14 cellular contexts compared by ENCODE assay signal in genomic region chrX:88604433-88605221, GRCh38.
"Had no signal": no experiment of that assay in that cellular context is flagged by ENCODE, and none has a peak within 500 bp of the region (broad histone marks: within the 10 kb centered on the region; RNA-seq: fewer than 3 reads in every experiment).

No MANE protein-coding gene starts in this region.

- H3K27ac Mint-ChIP-seq: activated CD8-positive, alpha-beta memory T cell treated with anti-CD3 and anti-CD28 coated beads, Interleukin-2, amount 10 ng/mL, durations not matched to agents 7 days and 5 days; activated naive CD4-positive, alpha-beta T cell treated with anti-CD3 and anti-CD28 coated beads, Interleukin-2, amount 50 U/mL, for 72 hours; activated T-cell treated with anti-CD3 and anti-CD28 coated beads, Interleukin-2, amount 50 U/mL, for 24 hours had no signal

- H3K27me3 Mint-ChIP-seq: activated CD8-positive, alpha-beta memory T cell treated with anti-CD3 and anti-CD28 coated beads, Interleukin-2, amount 10 ng/mL, durations not matched to agents 7 days and 5 days; naive thymus-derived CD8-positive, alpha-beta T cell had no signal

- H3K4me1 ChIP-seq: breast epithelium, gastrocnemius medialis, heart right ventricle had no signal

- H3K27ac ChIP-seq: breast epithelium, gastrocnemius medialis, heart right ventricle had no signal

- H3K9me3 ChIP-seq: gastrocnemius medialis had no signal

- H3K4me1 Mint-ChIP-seq: activated CD8-positive, alpha-beta memory T cell treated with anti-CD3 and anti-CD28 coated beads, Interleukin-2, amount 10 ng/mL, durations not matched to agents 7 days and 5 days; naive thymus-derived CD8-positive, alpha-beta T cell had no signal

- FAIRE-seq: urothelium cell line had no signal

- H3K36me3 ChIP-seq: breast epithelium, gastrocnemius medialis, heart right ventricle had no signal

- H3K27me3 ChIP-seq: gastrocnemius medialis had no signal

- H3K36me3 Mint-ChIP-seq: activated CD8-positive, alpha-beta memory T cell treated with anti-CD3 and anti-CD28 coated beads, Interleukin-2, amount 10 ng/mL, durations not matched to agents 7 days and 5 days; naive thymus-derived CD8-positive, alpha-beta T cell had no signal

- H3K4me3 Mint-ChIP-seq: activated CD8-positive, alpha-beta memory T cell treated with anti-CD3 and anti-CD28 coated beads, Interleukin-2, amount 10 ng/mL, durations not matched to agents 7 days and 5 days; activated T-cell treated with anti-CD3 and anti-CD28 coated beads, Interleukin-2, amount 50 U/mL, for 24 hours; naive thymus-derived CD8-positive, alpha-beta T cell had no signal

- DNase-seq: activated CD4-positive, alpha-beta T cell treated with anti-CD3 and anti-CD28 coated beads, Interleukin-2, amount 50 U/mL, for 48 hours; activated CD8-positive, alpha-beta memory T cell treated with anti-CD3 and anti-CD28 coated beads, Interleukin-2, amount 10 ng/mL, durations not matched to agents 7 days and 5 days; activated effector memory CD4-positive, alpha-beta T cell treated with anti-CD3 and anti-CD28 coated beads, Interleukin-2, amount 50 U/mL, for 16 hours; activated T-cell treated with anti-CD3 and anti-CD28 coated beads, Interleukin-2, amount 50 U/mL, for 24 hours; amniotic stem cell; gastrocnemius medialis; heart right ventricle; islet precursor cell; naive thymus-derived CD8-positive, alpha-beta T cell; stimulated activated CD4-positive, alpha-beta T cell treated with anti-CD3 and anti-CD28 coated beads, Interleukin-2, amount 100 ng/mL, for 48 hours; stimulated activated naive CD8-positive, alpha-beta T cell treated with anti-CD3 and anti-CD28 coated beads, Interleukin-15, Interleukin-2, amounts not matched to agents 100 U/mL and 50 U/mL, for 24 hours had no signal

- H3K9me3 Mint-ChIP-seq: activated T-cell treated with anti-CD3 and anti-CD28 coated beads, Interleukin-2, amount 50 U/mL, for 24 hours had no signal

- H3K4me3 ChIP-seq: breast epithelium, gastrocnemius medialis, heart right ventricle had no signal
